In the genomic region with DNA sequence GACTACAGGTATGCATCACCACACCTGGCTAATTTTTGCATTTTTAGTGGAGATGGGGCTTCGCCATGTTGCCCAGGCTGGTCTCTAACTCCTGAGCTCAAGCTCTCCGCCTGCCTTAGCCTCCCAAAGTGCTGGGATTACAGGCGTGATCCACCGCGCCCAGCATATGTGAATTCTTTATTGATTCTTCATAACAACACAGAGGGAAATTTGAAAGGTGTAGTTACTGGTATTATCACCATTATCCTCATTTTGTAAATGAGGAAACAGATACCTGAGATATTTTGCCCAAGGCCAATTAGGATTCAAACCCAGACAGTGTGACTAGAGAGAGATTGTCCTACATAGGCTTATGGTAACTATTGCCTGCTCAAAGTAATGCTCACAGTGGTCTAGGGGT, we compare ENCODE assay signal across 1 cellular context.
TF ChIP-seq lines count a peak whose summit lies in the region.

No MANE protein-coding gene starts in this region.

TF ChIP-seq in GM23338, 12 proteins besides CTCF, POLR2A, EP300 and RAD21:
- no peak for TF ChIP-seq ZNF462 (CRISPR knock-in tag; IDR thresholded peaks at IDR 0.05)
- TF ChIP-seq ZNF331 (CRISPR knock-in tag; IDR thresholded peaks at IDR 0.05; ENCODE audit: low read depth) = no peak
- no peak for TF ChIP-seq EZH2phosphoT487 (IDR thresholded peaks at IDR 0.05; ENCODE audit: unreplicated experiment)
- TF ChIP-seq POLR2AphosphoS5 (IDR thresholded peaks at IDR 0.05; ENCODE audit: low read depth) = no peak
- TF ChIP-seq, protein P1, sequence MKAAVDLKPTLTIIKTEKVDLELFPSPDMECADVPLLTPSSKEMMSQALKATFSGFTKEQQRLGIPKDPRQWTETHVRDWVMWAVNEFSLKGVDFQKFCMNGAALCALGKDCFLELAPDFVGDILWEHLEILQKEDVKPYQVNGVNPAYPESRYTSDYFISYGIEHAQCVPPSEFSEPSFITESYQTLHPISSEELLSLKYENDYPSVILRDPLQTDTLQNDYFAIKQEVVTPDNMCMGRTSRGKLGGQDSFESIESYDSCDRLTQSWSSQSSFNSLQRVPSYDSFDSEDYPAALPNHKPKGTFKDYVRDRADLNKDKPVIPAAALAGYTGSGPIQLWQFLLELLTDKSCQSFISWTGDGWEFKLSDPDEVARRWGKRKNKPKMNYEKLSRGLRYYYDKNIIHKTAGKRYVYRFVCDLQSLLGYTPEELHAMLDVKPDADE (IDR thresholded peaks at IDR 0.05) = no peak
- TF ChIP-seq REST (IDR thresholded peaks at IDR 0.05; ENCODE audit: unreplicated experiment) = no peak
- no peak for TF ChIP-seq ZNF114 (CRISPR knock-in tag; IDR thresholded peaks at IDR 0.05)
- no peak for TF ChIP-seq NANOG (IDR thresholded peaks at IDR 0.05; ENCODE audit: borderline replicate concordance)
- TF ChIP-seq STAT1 (IDR thresholded peaks at IDR 0.05; ENCODE audit: unreplicated experiment) = no peak
- no peak for TF ChIP-seq CREB1 (CRISPR knock-in tag; IDR thresholded peaks at IDR 0.05; ENCODE audit: low read depth)
- no peak for TF ChIP-seq JUNB (IDR thresholded peaks at IDR 0.05; ENCODE audit: unreplicated experiment)
- TF ChIP-seq EZH2 (IDR thresholded peaks at IDR 0.05; ENCODE audit: low read depth, unreplicated experiment) = no peak
